Comparison of ENCODE assay signal across 13 cellular contexts in the genomic region with DNA sequence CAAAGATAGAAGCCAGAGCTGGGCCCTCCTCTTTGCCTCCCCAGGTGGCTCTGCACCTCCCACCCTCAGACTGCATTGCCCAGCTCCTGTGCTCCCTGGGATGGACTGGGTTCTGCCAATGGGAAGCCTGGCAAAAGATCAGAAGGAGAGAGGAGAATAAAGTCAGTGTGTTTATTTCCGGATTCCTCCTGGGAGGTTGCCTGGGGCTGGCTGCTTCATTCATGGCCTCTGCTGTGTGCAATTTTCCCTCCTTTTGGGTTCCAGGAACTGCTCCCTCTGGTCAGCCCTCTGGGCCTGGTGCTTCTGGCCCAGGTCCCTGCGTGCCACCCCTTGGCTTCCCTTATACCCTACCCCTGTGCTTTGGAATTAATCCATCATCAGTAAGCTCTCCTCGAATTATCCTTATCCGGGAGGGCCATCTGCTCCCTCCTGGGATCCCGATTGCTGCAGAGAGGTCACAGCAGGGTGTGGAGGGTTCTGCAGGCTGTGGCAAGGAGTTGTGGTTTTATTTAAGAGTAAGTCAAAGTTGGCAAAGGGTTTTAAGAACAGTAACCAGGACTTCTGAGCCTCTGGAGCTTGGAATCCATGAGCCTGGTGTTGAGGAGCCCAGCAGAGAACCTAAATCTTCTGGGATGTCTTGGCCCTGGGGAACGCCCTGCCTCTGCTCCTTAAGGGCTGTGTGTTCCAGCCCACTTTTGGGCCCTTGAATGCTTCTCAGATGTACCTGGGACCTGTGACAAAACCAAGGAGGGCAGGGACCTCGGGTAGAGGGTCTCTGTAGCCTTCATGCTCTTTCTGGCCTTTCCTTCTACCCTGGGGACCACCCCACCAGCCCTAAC. TPM values are rescaled to one million over a fixed set of nuclear protein-coding genes. Genes with fewer than 3 reads are reported as not detected.
A peak's percentile ranks its signal among the peaks of the same experiment; 100 is the strongest.
DNase-seq lines count a peak whose midpoint lies in the region; ATAC-seq and TF ChIP-seq lines count a peak whose summit lies in the region.
"Had no signal": no experiment of that assay in that cellular context is flagged by ENCODE, and none has a peak within 500 bp of the region (broad histone marks: within the 10 kb centered on the region; RNA-seq: fewer than 3 reads in every experiment).

No MANE protein-coding gene starts in this region.

- no peaks in the 10 kb centered on the region for H3K9me3 ChIP-seq in right cardiac atrium (ENCODE audit: control insufficient read depth, low read length)
- H3K9me3 ChIP-seq: adrenal gland had no signal

- intact Hi-C loops in right cardiac atrium (cut with DNase I): no loop called here

- no peaks in the 10 kb centered on the region for H3K9me3 Mint-ChIP-seq in natural killer cell treated with Interleukin-12 subunit alpha and Interleukin-12 subunit beta and Interleukin-15 and Interleukin-18, amount 100 ng/mL, for 72 hours
- H3K9me3 Mint-ChIP-seq: immature natural killer cell had no signal

- peaks cover 2 to 10% of the 10 kb centered on the region in 2 donors for H3K27me3 Mint-ChIP-seq in natural killer cell treated with Interleukin-12 subunit alpha and Interleukin-12 subunit beta and Interleukin-15 and Interleukin-18, amount 100 ng/mL, for 72 hours

- no peak overlapping the region for H3K27ac Mint-ChIP-seq in natural killer cell treated with Interleukin-12 subunit alpha and Interleukin-12 subunit beta and Interleukin-15 and Interleukin-18, amount 100 ng/mL, for 72 hours
- H3K27ac Mint-ChIP-seq: immature natural killer cell had no signal

- H3K27me3 ChIP-seq in right cardiac atrium (ENCODE audit: control insufficient read depth, insufficient read depth): no peaks in the 10 kb centered on the region
- H3K27me3 ChIP-seq: adrenal gland had no signal

- in situ Hi-C loops in astrocyte of the spinal cord (cut with HindIII; ENCODE audit: low sequenced_read_pairs): no loop called here

- no peak overlapping the region for H3K27ac ChIP-seq in right cardiac atrium (ENCODE audit: low read length)
- peak overlapping the region; percentile 32 for H3K27ac ChIP-seq in urinary bladder (ENCODE audit: low read depth)
- H3K27ac ChIP-seq: 22Rv1 had no signal

- ATAC-seq in right cardiac atrium: peak; percentile 53 to 67
- no peak for ATAC-seq in HG02759 (IDR thresholded peaks at IDR 0.05; ENCODE audit: unreplicated experiment)
- no peak for ATAC-seq in natural killer cell treated with Interleukin-12 subunit alpha and Interleukin-12 subunit beta and Interleukin-15 and Interleukin-18, amount 100 ng/mL, for 72 hours

- 57% methylated on average over 7 of the region's 7 CpGs for WGBS in right cardiac atrium
- WGBS in urinary bladder: 56% methylated on average over 7 of the region's 7 CpGs

- no peaks in the 10 kb centered on the region for H3K36me3 Mint-ChIP-seq in natural killer cell treated with Interleukin-12 subunit alpha and Interleukin-12 subunit beta and Interleukin-15 and Interleukin-18, amount 100 ng/mL, for 72 hours
- H3K36me3 Mint-ChIP-seq: immature natural killer cell had no signal

- no peak overlapping the region for H3K4me3 Mint-ChIP-seq in natural killer cell treated with Interleukin-12 subunit alpha and Interleukin-12 subunit beta and Interleukin-15 and Interleukin-18, amount 100 ng/mL, for 72 hours
- H3K4me3 Mint-ChIP-seq: immature natural killer cell had no signal

- H3K4me1 Mint-ChIP-seq in natural killer cell treated with Interleukin-12 subunit alpha and Interleukin-12 subunit beta and Interleukin-15 and Interleukin-18, amount 100 ng/mL, for 72 hours (ENCODE audit: low read depth in 2 of 2): no peaks in the 10 kb centered on the region
- H3K4me1 Mint-ChIP-seq: immature natural killer cell had no signal

- H3K4me3 ChIP-seq in astrocyte of the spinal cord (ENCODE audit: low read depth, low read length) (no peak overlapping the region), right cardiac atrium (ENCODE audit: low read length) (no peak overlapping the region), urinary bladder (ENCODE audit: low read depth, low read length) (no peak overlapping the region)
- H3K4me3 ChIP-seq: adrenal gland, GM12878 had no signal

- peak; percentile 5 for DNase-seq in DMS79 treated with DMSO at 0.1 percent for 48 hours (lab: John Stamatoyannopoulos, UW)
- no peak for DNase-seq in DMS79 (lab: John Stamatoyannopoulos, UW)
- DNase-seq in astrocyte of the spinal cord (ENCODE audit: low read depth, low spot score): peak; percentile 68
- DNase-seq in right cardiac atrium: peak in 2 of 3 donors; percentile 37 to 74
- no peak for DNase-seq in effector CD4-positive, alpha-beta T cell
- no peak for DNase-seq in natural killer cell treated with Interleukin-12 subunit alpha and Interleukin-12 subunit beta and Interleukin-15 and Interleukin-18, amount 100 ng/mL, for 72 hours (ENCODE audit: low spot score)
- DNase-seq: immature natural killer cell, NCI-H1105 had no signal

- H3K4me1 ChIP-seq in right cardiac atrium (ENCODE audit: control insufficient read depth, insufficient read depth, low read length) (no peaks in the 10 kb centered on the region), urinary bladder (ENCODE audit: insufficient read depth) (no peaks in the 10 kb centered on the region)

- TF ChIP-seq CTCF in astrocyte of the spinal cord (IDR thresholded peaks at IDR 0.05; ENCODE audit: low read depth, low read length): no peak

- H3K36me3 ChIP-seq in urinary bladder (ENCODE audit: insufficient read depth): no peaks in the 10 kb centered on the region
- H3K36me3 ChIP-seq: adrenal gland had no signal

RNA-seq across cellular contexts. Expression of gene MMP2, which starts 8.2 kb away (rescaled TPM):
- total RNA-seq in right cardiac atrium (100 to 1,000 TPM in 3 of 4 donors, 10 to 100 TPM in 1; 86.8 to 207 (median 155) TPM), urinary bladder (455 TPM)
- polyA plus RNA-seq in right cardiac atrium (43.5 TPM), urinary bladder (430 TPM)
- not detected for total RNA-seq in natural killer cell treated with Interleukin-12 subunit alpha and Interleukin-12 subunit beta and Interleukin-15 and Interleukin-18, amount 100 ng/mL, for 72 hours
- polyA plus RNA-seq: immature natural killer cell had no signal

RNA-seq across cellular contexts. Expression of gene LPCAT2, which starts 38.1 kb away (rescaled TPM):
- 10 to 100 TPM in 1 of 4 donors, 1 to 10 TPM in 3; 6.2 to 10.9 (median 7.0) TPM for total RNA-seq in right cardiac atrium
- polyA plus RNA-seq in right cardiac atrium: 4.0 TPM
- 60.4 TPM for total RNA-seq in urinary bladder
- polyA plus RNA-seq in urinary bladder: 12.4 TPM
- 1 to 10 TPM in 1 of 2 donors, under 1 TPM in 1; 0.31 to 2.9 TPM for total RNA-seq in natural killer cell treated with Interleukin-12 subunit alpha and Interleukin-12 subunit beta and Interleukin-15 and Interleukin-18, amount 100 ng/mL, for 72 hours
- total RNA-seq: GM12878 had no signal

Comparison
In these comparisons a context has a peak if more than half of its experiments do, and no peak if none do; other contexts are left out.
1. DNase-seq: peak in DMS79 treated with DMSO at 0.1 percent for 48 hours (single experiment), astrocyte of the spinal cord (single experiment) and right cardiac atrium (2 of 3); none in DMS79 (single experiment), effector CD4-positive, alpha-beta T cell (single experiment) and natural killer cell treated with Interleukin-12 subunit alpha and Interleukin-12 subunit beta and Interleukin-15 and Interleukin-18, amount 100 ng/mL, for 72 hours (single experiment).
2. ATAC-seq: peak in right cardiac atrium (2 of 2); none in HG02759 (single experiment) and natural killer cell treated with Interleukin-12 subunit alpha and Interleukin-12 subunit beta and Interleukin-15 and Interleukin-18, amount 100 ng/mL, for 72 hours (0 of 2).
3. RNA of gene MMP2, which starts 8.2 kb away (total RNA-seq): 455 TPM in urinary bladder (single experiment) and 86.8 to 207 TPM in right cardiac atrium; not detected in natural killer cell treated with Interleukin-12 subunit alpha and Interleukin-12 subunit beta and Interleukin-15 and Interleukin-18, amount 100 ng/mL, for 72 hours; every median in the first group is over 10 times any median in the second.